In the genomic region with DNA sequence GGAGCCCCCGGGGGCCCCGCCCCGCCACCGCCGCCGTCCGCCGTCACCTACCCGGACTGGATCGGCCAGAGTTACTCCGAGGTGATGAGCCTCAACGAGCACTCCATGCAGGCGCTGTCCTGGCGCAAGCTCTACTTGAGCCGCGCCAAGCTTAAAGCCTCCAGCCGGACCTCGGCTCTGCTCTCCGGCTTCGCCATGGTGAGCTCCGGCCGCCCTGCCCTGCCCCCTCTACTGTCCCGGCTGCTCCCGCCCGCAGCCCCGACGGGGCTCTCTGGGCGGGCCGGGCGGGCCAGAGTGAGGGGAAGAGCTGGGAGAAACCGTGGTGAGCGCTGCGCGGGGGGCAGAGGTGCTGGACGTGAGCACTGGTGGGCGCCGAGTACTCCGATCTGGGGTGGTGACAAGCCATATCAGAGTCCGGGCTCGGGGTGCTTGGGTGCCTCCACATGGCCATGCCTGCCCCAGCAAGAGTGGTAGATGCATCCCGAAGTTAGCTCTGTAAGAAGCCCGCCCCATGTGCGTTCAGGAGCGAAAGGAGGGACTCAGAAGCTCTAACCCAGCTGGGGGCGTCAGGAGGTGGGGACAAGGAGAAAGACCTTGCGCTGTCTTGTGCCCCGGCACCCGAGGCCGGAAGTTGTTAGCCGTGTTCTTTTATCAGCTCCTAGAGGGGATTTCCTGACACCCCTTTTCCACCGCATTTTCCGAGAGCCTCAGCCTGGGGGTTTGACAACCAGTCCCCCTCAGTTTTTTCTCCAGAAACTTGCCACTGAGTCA, we compare ENCODE assay signal across 8 cellular contexts. TPM values are rescaled to one million over a fixed set of nuclear protein-coding genes. Genes with fewer than 3 reads are reported as not detected.
DNase-seq lines count a peak whose midpoint lies in the region; ATAC-seq and TF ChIP-seq lines count a peak whose summit lies in the region.

No MANE protein-coding gene starts in this region.

- H3K4me1 ChIP-seq in NT2/D1 (ENCODE audit: insufficient read depth, insufficient read length) (peaks cover 12% of the 10 kb centered on the region), esophagus muscularis mucosa (peaks cover 33 to 68% (median 63%) of the 10 kb centered on the region in 4 donors)
- peaks cover 37 to 44% of the 10 kb centered on the region in 2 donors for H3K4me1 ChIP-seq in naive thymus-derived CD4-positive, alpha-beta T cell (ENCODE audit: control insufficient read depth in 2 of 2, insufficient read depth in 2 of 2, low read length in 2 of 2)

- peak; percentile 53 for DNase-seq in Ammon's horn (ENCODE audit: low spot score)
- DNase-seq in NT2/D1 (ENCODE audit: low read depth, low spot score) = peak; percentile 57
- DNase-seq in activated T-cell treated with anti-CD3 and anti-CD28 coated beads, Interleukin-2, amount 50 U/mL, for 24 hours = peak; percentile 91
- DNase-seq in esophagus muscularis mucosa (ENCODE audit: extremely low spot score) = peak; percentile 93
- DNase-seq in naive thymus-derived CD4-positive, alpha-beta T cell = peak; percentile 51 to 96 (median 78)
- DNase-seq in stimulated activated naive CD4-positive, alpha-beta T cell (lab: John Stamatoyannopoulos, UW) = peak; percentile 67 to 90 (median 78)

- POLR2A ChIA-PET in naive thymus-derived CD4-positive, alpha-beta T cell (lab: Charles Lee) = interaction anchor here (0.6 to 9.5 kb wide), 25 partner anchors 10 to 1393 kb away, joined by 3 to 203 read pairs (median 6); a partner anchor contains a TSS

- CTCF ChIA-PET in naive thymus-derived CD4-positive, alpha-beta T cell (lab: Charles Lee) = interaction anchor here (0.6 to 9.6 kb wide), 20 partner anchors 9 to 130 kb away, joined by 3 to 150 read pairs (median 3); a partner anchor contains a TSS

- peaks cover 52% of the 10 kb centered on the region for H3K4me1 Mint-ChIP-seq in activated T-cell treated with anti-CD3 and anti-CD28 coated beads, Interleukin-2, amount 50 U/mL, for 24 hours (ENCODE audit: low read depth)
- peaks cover 37 to 57% (median 50%) of the 10 kb centered on the region in 7 donors for H3K4me1 Mint-ChIP-seq in naive thymus-derived CD4-positive, alpha-beta T cell

- H3K4me3 ChIP-seq in NT2/D1 (ENCODE audit: insufficient read length, low read depth) = peak overlapping the region; percentile 92
- peak overlapping the region; percentile 62 to 91 (median 80) for H3K4me3 ChIP-seq in esophagus muscularis mucosa
- H3K4me3 ChIP-seq in naive thymus-derived CD4-positive, alpha-beta T cell (ENCODE audit: low read length) = peak overlapping the region; percentile 77

- H3K27ac ChIP-seq in esophagus muscularis mucosa (replicated peaks in 1 of 4) = peak overlapping the region; percentile 84 to 98 (median 94)
- peak overlapping the region; percentile 97 for H3K27ac ChIP-seq in naive thymus-derived CD4-positive, alpha-beta T cell (ENCODE audit: low read depth, low read length)

- H3K36me3 ChIP-seq in NT2/D1 (ENCODE audit: insufficient read depth, insufficient read length, low read length) = peaks cover 25% of the 10 kb centered on the region
- H3K36me3 ChIP-seq in esophagus muscularis mucosa = no peaks in the 10 kb centered on the region
- H3K36me3 ChIP-seq in naive thymus-derived CD4-positive, alpha-beta T cell (ENCODE audit: control insufficient read depth in 2 of 3, insufficient read depth in 3 of 3, low read length in 3 of 3) = peaks cover 0 to 8% (median 0%) of the 10 kb centered on the region in 3 experiments

- peak overlapping the region; percentile 94 for H3K4me3 Mint-ChIP-seq in activated T-cell treated with anti-CD3 and anti-CD28 coated beads, Interleukin-2, amount 50 U/mL, for 24 hours
- peak overlapping the region; percentile 76 to 99 (median 94) for H3K4me3 Mint-ChIP-seq in naive thymus-derived CD4-positive, alpha-beta T cell

- TF ChIP-seq CTCF in esophagus muscularis mucosa (IDR thresholded peaks at IDR 0.05) = peak in 2 of 3 experiments; percentile 6 to 11

- no peak for TF ChIP-seq EP300 in esophagus muscularis mucosa (IDR thresholded peaks at IDR 0.05)

- H3K9me3 Mint-ChIP-seq in activated T-cell treated with anti-CD3 and anti-CD28 coated beads, Interleukin-2, amount 50 U/mL, for 24 hours = no peaks in the 10 kb centered on the region
- no peaks in the 10 kb centered on the region for H3K9me3 Mint-ChIP-seq in naive thymus-derived CD4-positive, alpha-beta T cell

- peak; percentile 29 for ATAC-seq in GM18873 (IDR thresholded peaks at IDR 0.05; ENCODE audit: low FRiP score, unreplicated experiment)
- ATAC-seq in HG03135 (IDR thresholded peaks at IDR 0.05; ENCODE audit: unreplicated experiment) = peak; percentile 33
- peak; percentile 51 for ATAC-seq in naive thymus-derived CD4-positive, alpha-beta T cell

- under 1% methylated on average over 21 of the region's 52 CpGs for WGBS in esophagus muscularis mucosa

- no peak for TF ChIP-seq POLR2A in esophagus muscularis mucosa (IDR thresholded peaks at IDR 0.05; ENCODE audit: low read depth)

- peaks cover 46% of the 10 kb centered on the region for H3K36me3 Mint-ChIP-seq in activated T-cell treated with anti-CD3 and anti-CD28 coated beads, Interleukin-2, amount 50 U/mL, for 24 hours (ENCODE audit: low read depth)
- H3K36me3 Mint-ChIP-seq in naive thymus-derived CD4-positive, alpha-beta T cell = peaks cover 0 to 28% (median 9%) of the 10 kb centered on the region in 5 donors

- H3K9ac ChIP-seq in NT2/D1 (ENCODE audit: insufficient read length, low read depth) = peak overlapping the region; percentile 97

- intact Hi-C loops in esophagus muscularis mucosa (cut with DNase I) = loop anchor here (5.0 kb wide), 2 partner anchors 45 to 60 kb away; no protein-coding TSS in a partner anchor
- intact Hi-C loops in naive thymus-derived CD4-positive, alpha-beta T cell (cut with micrococcal nuclease) = loop anchor here (1.0 to 5.0 kb wide), 15 partner anchors 10 to 262 kb away; a partner anchor contains a TSS

- H3K27me3 ChIP-seq in NT2/D1 (ENCODE audit: insufficient read depth, insufficient read length) (no peaks in the 10 kb centered on the region), esophagus muscularis mucosa (peaks cover 0 to 5% (median 0%) of the 10 kb centered on the region in 4 donors)
- H3K27me3 ChIP-seq in naive thymus-derived CD4-positive, alpha-beta T cell (ENCODE audit: control insufficient read depth in 2 of 2, insufficient read depth in 2 of 2, low read length in 2 of 2) = no peaks in the 10 kb centered on the region

- no peaks in the 10 kb centered on the region for H3K27me3 Mint-ChIP-seq in activated T-cell treated with anti-CD3 and anti-CD28 coated beads, Interleukin-2, amount 50 U/mL, for 24 hours
- no peaks in the 10 kb centered on the region for H3K27me3 Mint-ChIP-seq in naive thymus-derived CD4-positive, alpha-beta T cell

- H3K27ac Mint-ChIP-seq in activated T-cell treated with anti-CD3 and anti-CD28 coated beads, Interleukin-2, amount 50 U/mL, for 24 hours = peak overlapping the region; percentile 99
- H3K27ac Mint-ChIP-seq in naive thymus-derived CD4-positive, alpha-beta T cell = peak overlapping the region; percentile 90 to 98 (median 95)

- no peaks in the 10 kb centered on the region for H3K9me3 ChIP-seq in NT2/D1 (ENCODE audit: insufficient read depth, low read length)
- H3K9me3 ChIP-seq in esophagus muscularis mucosa = no peaks in the 10 kb centered on the region
- H3K9me3 ChIP-seq in naive thymus-derived CD4-positive, alpha-beta T cell (ENCODE audit: control insufficient read depth in 2 of 3, low read length in 3 of 3) = no peaks in the 10 kb centered on the region

RNA-seq across cellular contexts. Expression of a gene that starts 0.7 kb away (rescaled TPM):
- 10 to 100 TPM in 2 of 4 donors, 1 to 10 TPM in 2; 7.1 to 17.7 (median 13.5) TPM for total RNA-seq in esophagus muscularis mucosa
- 10 to 100 TPM; 34.4 to 73.5 (median 50.6) TPM for total RNA-seq in naive thymus-derived CD4-positive, alpha-beta T cell
- polyA plus RNA-seq in naive thymus-derived CD4-positive, alpha-beta T cell = 100 to 1,000 TPM; 180 to 256 TPM

RNA-seq across cellular contexts. Expression of a gene that starts 42.4 kb away (rescaled TPM):
- 1 to 10 TPM in 1 of 4 donors, under 1 TPM in 2, not detected in 1; 0.13 to 1.2 (median 0.17) TPM for total RNA-seq in esophagus muscularis mucosa
- 10 to 100 TPM in 2 of 5 experiments, 1 to 10 TPM in 3; 2.3 to 19.2 (median 9.6) TPM for total RNA-seq in naive thymus-derived CD4-positive, alpha-beta T cell
- 1 to 10 TPM; 2.3 to 8.7 TPM for polyA plus RNA-seq in naive thymus-derived CD4-positive, alpha-beta T cell

RNA-seq across cellular contexts. Expression of a gene that starts 46.2 kb away (rescaled TPM):
- 10 to 100 TPM; 13.6 to 23.5 (median 20.0) TPM for total RNA-seq in esophagus muscularis mucosa
- 10 to 100 TPM; 66.4 to 91.7 (median 80.7) TPM for total RNA-seq in naive thymus-derived CD4-positive, alpha-beta T cell
- polyA plus RNA-seq in naive thymus-derived CD4-positive, alpha-beta T cell = 10 to 100 TPM; 12.6 to 22.5 TPM

Comparison
In these comparisons a context has a peak if more than half of its experiments do, and no peak if none do; other contexts are left out.
1. Peak in every context shown above with its lines: DNase-seq, ATAC-seq, H3K4me3 ChIP-seq and H3K27ac ChIP-seq.